In genomic region chr1:166020229-166020628, GRCh38 we compare ENCODE assay signal across 26 cellular contexts.
"Had no signal": no experiment of that assay in that cellular context is flagged by ENCODE, and none has a peak within 500 bp of the region (broad histone marks: within the 10 kb centered on the region; RNA-seq: fewer than 3 reads in every experiment).

No MANE protein-coding gene starts in this region.

- H3K9me3 ChIP-seq: ovary, psoas muscle, spleen, stomach, tibial artery, transverse colon, upper lobe of right lung, uterus had no signal

- ATAC-seq: naive thymus-derived CD4-positive, alpha-beta T cell; natural killer cell; psoas muscle; sciatic nerve; stimulated activated memory B cell treated with anti-CD40 and anti-IgM and Interleukin-4, amounts not matched to agents 10 μg/mL and 1 μg/mL and 100 μg/mL, for 72 hours; stimulated activated naive CD8-positive, alpha-beta T cell treated with anti-CD3 and anti-CD28 coated beads, Interleukin-15, Interleukin-2, amounts not matched to agents 100 U/mL and 50 U/mL, for 24 hours; upper lobe of right lung had no signal

- H2AFZ ChIP-seq: neural progenitor cell, parathyroid adenoma had no signal

- H3K27ac ChIP-seq: neural progenitor cell, ovary, parathyroid adenoma, psoas muscle, skin epidermis, spleen, stomach, tibial artery, transverse colon, upper lobe of right lung, uterus had no signal

- DNase-seq: naive thymus-derived CD4-positive, alpha-beta T cell; natural killer cell; occipital lobe; ovary; posterior cingulate gyrus; psoas muscle; right cardiac atrium; spleen; stimulated activated CD4-positive, alpha-beta T cell treated with anti-CD3 and anti-CD28 coated beads, Interleukin-12 subunit alpha, Interleukin-12 subunit beta, amount 100 ng/mL, for 4 hours; stimulated activated CD4-positive, alpha-beta T cell treated with anti-CD3 and anti-CD28 coated beads, Interleukin-1b, Interleukin-23, amount 100 ng/mL, for 48 hours; stimulated activated CD4-positive, alpha-beta T cell treated with anti-CD3 and anti-CD28 coated beads, Interleukin-4, amount 100 ng/mL, for 1 hour; stimulated activated CD4-positive, alpha-beta T cell treated with anti-CD3 and anti-CD28 coated beads, Interleukin-4, amount 100 ng/mL, for 4 hours; stimulated activated CD8-positive, alpha-beta memory T cell treated with anti-CD3 and anti-CD28 coated beads, Interleukin-4, amount 100 ng/mL, for 48 hours; stimulated activated naive CD4-positive, alpha-beta T cell; stimulated activated naive CD8-positive, alpha-beta T cell treated with anti-CD3 and anti-CD28 coated beads, Interleukin-15, Interleukin-2, amounts not matched to agents 100 U/mL and 50 U/mL, for 24 hours; stomach; tibial artery; transverse colon; upper lobe of right lung; uterus had no signal

- H3K4me2 ChIP-seq: neural progenitor cell, smooth muscle cell had no signal

- H3K4me1 ChIP-seq: parathyroid adenoma, psoas muscle, spleen, stomach, tibial artery, transverse colon, upper lobe of right lung, uterus had no signal

- H3K27me3 ChIP-seq: ovary, stomach, tibial artery, transverse colon, upper lobe of right lung, uterus had no signal

- H3K36me3 ChIP-seq: neural progenitor cell, ovary, spleen, stomach, tibial artery, transverse colon, upper lobe of right lung, uterus had no signal

- H3K79me2 ChIP-seq: parathyroid adenoma had no signal

- H3K9ac ChIP-seq: neural progenitor cell, parathyroid adenoma had no signal

- H3K4me3 ChIP-seq: neural progenitor cell, ovary, psoas muscle, skin epidermis, smooth muscle cell, spleen, stomach, tibial artery, transverse colon, upper lobe of right lung, uterus had no signal
